Comparison of ENCODE assay signal across 9 cellular contexts in the genomic region with DNA sequence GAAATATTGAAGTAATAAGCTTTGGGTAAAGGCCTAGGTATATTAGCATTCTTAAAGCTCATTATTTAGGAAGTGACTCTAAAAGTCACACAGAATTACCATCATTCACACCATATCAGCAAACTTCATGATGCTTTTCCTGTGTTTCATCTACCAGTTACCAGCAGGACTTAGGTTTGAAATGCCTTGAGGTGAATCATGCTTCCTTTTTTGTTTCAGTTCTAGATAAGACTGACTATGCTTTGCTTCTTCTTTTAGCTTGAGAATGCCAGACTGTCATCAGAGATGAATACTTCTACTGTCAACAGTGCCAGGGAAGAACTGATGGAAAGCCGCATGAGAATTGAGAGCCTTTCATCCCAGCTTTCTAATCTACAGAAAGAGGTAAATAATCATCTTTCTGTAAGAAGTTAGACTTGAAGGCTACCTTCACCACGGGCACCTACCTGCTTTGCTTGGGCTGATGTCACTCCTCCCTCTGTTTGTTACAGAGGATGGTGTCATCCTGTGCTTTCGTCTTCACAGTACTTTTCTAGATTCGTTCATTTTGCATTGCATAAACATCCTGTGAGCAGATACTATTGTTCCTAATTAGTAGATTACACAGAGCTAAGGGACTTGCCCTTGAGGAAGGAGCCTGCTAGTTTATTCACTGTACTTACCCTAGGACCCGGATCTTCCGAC. TPM values are rescaled to one million over a fixed set of nuclear protein-coding genes. Genes with fewer than 3 reads are reported as not detected.
A peak's percentile ranks its signal among the peaks of the same experiment; 100 is the strongest.
DNase-seq lines count a peak whose midpoint lies in the region; ATAC-seq and TF ChIP-seq lines count a peak whose summit lies in the region.
"Had no signal": no experiment of that assay in that cellular context is flagged by ENCODE, and none has a peak within 500 bp of the region (broad histone marks: within the 10 kb centered on the region; RNA-seq: fewer than 3 reads in every experiment).

No MANE protein-coding gene starts in this region.

- H3K36me3 Mint-ChIP-seq in T-helper 2 cell treated with Interferon-gamma antibody and Interleukin-4, amounts not matched to agents 5 μg/mL and 100 μg/mL, for 36 hours (ENCODE audit: low read depth) = peaks cover 65% of the 10 kb centered on the region

- H3K27me3 Mint-ChIP-seq in T-helper 2 cell treated with Interferon-gamma antibody and Interleukin-4, amounts not matched to agents 5 μg/mL and 100 μg/mL, for 36 hours (ENCODE audit: low read depth) = no peaks in the 10 kb centered on the region

- H3K4me3 ChIP-seq in adrenal gland = no peak overlapping the region

- no peaks in the 10 kb centered on the region for H3K9me3 ChIP-seq in adrenal gland (replicated peaks in 1 of 3)

- TF ChIP-seq CTCF in adrenal gland (IDR thresholded peaks at IDR 0.05) = no peak

- no peak for TF ChIP-seq POLR2A in adrenal gland (IDR thresholded peaks at IDR 0.05)

- 72 to 81% (median 76%) methylated on average over 6 of the region's 6 CpGs for WGBS in adrenal gland, 4 donors

- intact Hi-C loops in adrenal gland (cut with DNase I) = no loop called here

- peak; percentile 67 for ATAC-seq in esophagus mucosa
- ATAC-seq in HG03139 (IDR thresholded peaks at IDR 0.05; ENCODE audit: unreplicated experiment) = no peak

- peak overlapping the region; percentile 94 for H3K27ac Mint-ChIP-seq in T-helper 2 cell treated with Interferon-gamma antibody and Interleukin-4, amounts not matched to agents 5 μg/mL and 100 μg/mL, for 36 hours

- DNase-seq in NK-92 treated with Interleukin-12 subunit alpha and Interleukin-12 subunit beta, amount 100 ng/mL, for 24 hours (lab: John Stamatoyannopoulos, UW) = peak; percentile 20
- DNase-seq in NK-92 (lab: John Stamatoyannopoulos, UW; ENCODE audit: unreplicated experiment) (no peak), NCI-H1436 treated with DMSO at 0.1 percent for 48 hours (lab: John Stamatoyannopoulos, UW) (no peak), adrenal gland (no peak)
- DNase-seq in T-helper 2 cell treated with Interferon-gamma antibody and Interleukin-4, amounts not matched to agents 5 μg/mL and 100 μg/mL, for 36 hours (ENCODE audit: low spot score) = peak; percentile 52
- peak; percentile 35 for DNase-seq in stimulated activated CD4-positive, alpha-beta T cell treated with anti-CD3 and anti-CD28 coated beads, Interleukin-4, amount 100 ng/mL, for 24 hours

- H3K27me3 ChIP-seq in adrenal gland = no peaks in the 10 kb centered on the region

- peak overlapping the region in 2 of 5 donors; percentile 48 to 55 for H3K27ac ChIP-seq in adrenal gland
- H3K27ac ChIP-seq: 22Rv1 had no signal

- peak overlapping the region; percentile 48 for H3K4me3 Mint-ChIP-seq in T-helper 2 cell treated with Interferon-gamma antibody and Interleukin-4, amounts not matched to agents 5 μg/mL and 100 μg/mL, for 36 hours

- no peaks in the 10 kb centered on the region for H3K9me3 Mint-ChIP-seq in T-helper 2 cell treated with Interferon-gamma antibody and Interleukin-4, amounts not matched to agents 5 μg/mL and 100 μg/mL, for 36 hours

- no peaks in the 10 kb centered on the region for H3K4me1 ChIP-seq in adrenal gland (replicated peaks in 1 of 2)

- H3K36me3 ChIP-seq in adrenal gland (replicated peaks in 1 of 2) = no peaks in the 10 kb centered on the region

- peaks cover 48% of the 10 kb centered on the region for H3K4me1 Mint-ChIP-seq in T-helper 2 cell treated with Interferon-gamma antibody and Interleukin-4, amounts not matched to agents 5 μg/mL and 100 μg/mL, for 36 hours (ENCODE audit: low read depth)

RNA-seq across cellular contexts. Expression of gene LMNB1, which starts 34.7 kb away (rescaled TPM):
- total RNA-seq in esophagus mucosa = 34.1 TPM
- 1 to 10 TPM; 4.6 to 7.3 (median 5.7) TPM for total RNA-seq in adrenal gland
- 1 to 10 TPM in 2 of 3 donors, under 1 TPM in 1; 0.97 to 6.4 (median 1.2) TPM for polyA plus RNA-seq in adrenal gland

Comparison
In these comparisons a context has a peak if more than half of its experiments do, and no peak if none do; other contexts are left out.
1. DNase-seq: peak in NK-92 treated with Interleukin-12 subunit alpha and Interleukin-12 subunit beta, amount 100 ng/mL, for 24 hours (single experiment), T-helper 2 cell treated with Interferon-gamma antibody and Interleukin-4, amounts not matched to agents 5 μg/mL and 100 μg/mL, for 36 hours (single experiment) and stimulated activated CD4-positive, alpha-beta T cell treated with anti-CD3 and anti-CD28 coated beads, Interleukin-4, amount 100 ng/mL, for 24 hours (single experiment); none in NK-92 (single experiment), NCI-H1436 treated with DMSO at 0.1 percent for 48 hours (single experiment) and adrenal gland (0 of 7).